In genomic region chr6:70884074-70884983, GRCh38 we compare ENCODE assay signal across 8 cellular contexts.
DNase-seq lines count a peak whose midpoint lies in the region; ATAC-seq lines count a peak whose summit lies in the region.

No MANE protein-coding gene starts in this region.

- DNase-seq in AG08395 (ENCODE audit: low spot score): peak; percentile 86
- DNase-seq in NCI-H524 (lab: John Stamatoyannopoulos, UW): peak; percentile 31 to 58
- peak; percentile 28 to 37 for DNase-seq in activated CD4-positive, alpha-beta T cell treated with anti-CD3 and anti-CD28 coated beads, Interleukin-2, amount 50 U/mL, for 4 hours
- DNase-seq in effector memory CD4-positive, alpha-beta T cell: peak; percentile 12 to 33 (median 18)
- DNase-seq in mesenchymal stem cell: peak; percentile 54
- peak; percentile 14 for DNase-seq in stimulated activated CD8-positive, alpha-beta memory T cell treated with anti-CD3 and anti-CD28 coated beads, Interleukin-4, amount 100 ng/mL, for 24 hours (ENCODE audit: low read depth)

- no peaks in the 10 kb centered on the region for H3K9me3 ChIP-seq in effector memory CD4-positive, alpha-beta T cell (ENCODE audit: control insufficient read depth, low read length)
- H3K9me3 ChIP-seq in mesenchymal stem cell (ENCODE audit: control insufficient read depth, low read length): no peaks in the 10 kb centered on the region

- H3K14ac ChIP-seq in mesenchymal stem cell (ENCODE audit: low read length in 2 of 2): no peak overlapping the region

- 37% methylated on average over 15 of the region's 17 CpGs for WGBS in mesenchymal stem cell

- no peak overlapping the region for H3K4me3 ChIP-seq in effector memory CD4-positive, alpha-beta T cell (ENCODE audit: insufficient read depth, low read depth, low read length, poor library complexity, severe bottlenecking)
- H3K4me3 ChIP-seq in mesenchymal stem cell (ENCODE audit: insufficient read depth in 1 of 2, low read depth in 1 of 2, low read length in 2 of 2): no peak overlapping the region

- no peaks in the 10 kb centered on the region for H3K36me3 ChIP-seq in effector memory CD4-positive, alpha-beta T cell (ENCODE audit: control insufficient read depth, insufficient read depth, low read length)
- H3K36me3 ChIP-seq in mesenchymal stem cell (ENCODE audit: control insufficient read depth in 1 of 2, insufficient read depth in 2 of 2, low read depth in 1 of 2, low read length in 2 of 2): no peaks in the 10 kb centered on the region

- H3K4ac ChIP-seq in mesenchymal stem cell (ENCODE audit: low read depth in 1 of 2, low read length in 2 of 2): no peak overlapping the region

- no peaks in the 10 kb centered on the region for H3K27me3 ChIP-seq in effector memory CD4-positive, alpha-beta T cell (replicated peaks; ENCODE audit: control insufficient read depth, insufficient read depth, low read length, poor library complexity, severe bottlenecking)
- H3K27me3 ChIP-seq in mesenchymal stem cell (ENCODE audit: control insufficient read depth in 1 of 2, insufficient read depth in 1 of 2, low read length in 2 of 2): peaks cover 22 to 24% of the 10 kb centered on the region in 2 experiments

- H2BK12ac ChIP-seq in mesenchymal stem cell (ENCODE audit: low read length in 2 of 2): no peak overlapping the region

- no peak overlapping the region for H4K91ac ChIP-seq in mesenchymal stem cell (ENCODE audit: low read length)

- no peak overlapping the region for H2BK5ac ChIP-seq in mesenchymal stem cell (ENCODE audit: low read depth, low read length, poor library complexity, severe bottlenecking)

- no peak overlapping the region for H3K9ac ChIP-seq in mesenchymal stem cell (ENCODE audit: low read length)

- H4K8ac ChIP-seq in mesenchymal stem cell (ENCODE audit: low read length): no peak overlapping the region

- no peak overlapping the region for H2BK15ac ChIP-seq in mesenchymal stem cell (ENCODE audit: low read depth, poor library complexity, severe bottlenecking)

- no peak overlapping the region for H3K4me2 ChIP-seq in mesenchymal stem cell (ENCODE audit: low read length, poor library complexity, severe bottlenecking)

- no peak overlapping the region for H2BK120ac ChIP-seq in mesenchymal stem cell (ENCODE audit: low read depth, low read length)

- H2AK5ac ChIP-seq in mesenchymal stem cell (ENCODE audit: low read length, severe bottlenecking): no peak overlapping the region

- no peak overlapping the region for H3K23ac ChIP-seq in mesenchymal stem cell (ENCODE audit: low read length in 2 of 2)

- ATAC-seq in GM18517 (IDR thresholded peaks at IDR 0.05; ENCODE audit: unreplicated experiment) (peak; percentile 81), HG03135 (IDR thresholded peaks at IDR 0.05; ENCODE audit: unreplicated experiment) (peak; percentile 63)

- no peak overlapping the region for H3K27ac ChIP-seq in effector memory CD4-positive, alpha-beta T cell (ENCODE audit: insufficient read depth, low read length, poor library complexity, severe bottlenecking)
- no peak overlapping the region for H3K27ac ChIP-seq in mesenchymal stem cell (ENCODE audit: low read length, poor library complexity, severe bottlenecking)

- H3K79me1 ChIP-seq in mesenchymal stem cell (replicated peaks; ENCODE audit: low read length, poor library complexity, severe bottlenecking): no peaks in the 10 kb centered on the region

- H3K4me1 ChIP-seq in effector memory CD4-positive, alpha-beta T cell (ENCODE audit: control insufficient read depth, insufficient read depth, low read length, poor library complexity, severe bottlenecking): peaks cover 3% of the 10 kb centered on the region
- no peaks in the 10 kb centered on the region for H3K4me1 ChIP-seq in mesenchymal stem cell (ENCODE audit: control insufficient read depth, insufficient read depth, low read depth, low read length)

- no peak overlapping the region for H2AFZ ChIP-seq in mesenchymal stem cell (ENCODE audit: low read depth, low read length)

- no peak overlapping the region for H3K18ac ChIP-seq in mesenchymal stem cell (ENCODE audit: low read depth in 1 of 2, low read length in 2 of 2)

Comparison
In these comparisons a context has a peak if more than half of its experiments do, and no peak if none do; other contexts are left out.
1. DNase-seq: peak in every context shown above with its lines; median percentile 86 in AG08395; 54 in mesenchymal stem cell; 44 in NCI-H524; 32 in activated CD4-positive, alpha-beta T cell treated with anti-CD3 and anti-CD28 coated beads, Interleukin-2, amount 50 U/mL, for 4 hours; 18 in effector memory CD4-positive, alpha-beta T cell; 14 in stimulated activated CD8-positive, alpha-beta memory T cell treated with anti-CD3 and anti-CD28 coated beads, Interleukin-4, amount 100 ng/mL, for 24 hours.